ENCODE assay signal across 11 cellular contexts in genomic region chr14:65195042-65195719, GRCh38.
DNase-seq lines count a peak whose midpoint lies in the region; ATAC-seq and TF ChIP-seq lines count a peak whose summit lies in the region.
"Had no signal": no experiment of that assay in that cellular context is flagged by ENCODE, and none has a peak within 500 bp of the region (broad histone marks: within the 10 kb centered on the region; RNA-seq: fewer than 3 reads in every experiment).

No MANE protein-coding gene starts in this region.

- peaks cover 0 to 3% (median 0%) of the 10 kb centered on the region in 5 donors for H3K36me3 Mint-ChIP-seq in naive thymus-derived CD4-positive, alpha-beta T cell
- no peaks in the 10 kb centered on the region for H3K36me3 Mint-ChIP-seq in endodermal cell (ENCODE audit: low read depth)

- H3K4me3 ChIP-seq in naive thymus-derived CD4-positive, alpha-beta T cell (ENCODE audit: low read length) = no peak overlapping the region
- no peak overlapping the region for H3K4me3 ChIP-seq in endodermal cell (ENCODE audit: low read length)

- no peak overlapping the region for H3K27ac ChIP-seq in naive thymus-derived CD4-positive, alpha-beta T cell (ENCODE audit: low read depth, low read length)
- no peak overlapping the region for H3K27ac ChIP-seq in endodermal cell (ENCODE audit: low read depth, low read length)
- H3K27ac ChIP-seq: neutrophil had no signal

- no peaks in the 10 kb centered on the region for H3K36me3 ChIP-seq in naive thymus-derived CD4-positive, alpha-beta T cell (ENCODE audit: control insufficient read depth in 2 of 3, insufficient read depth in 3 of 3, low read length in 3 of 3)
- H3K36me3 ChIP-seq in endodermal cell (ENCODE audit: control insufficient read depth, insufficient read depth, low read length) = no peaks in the 10 kb centered on the region
- H3K36me3 ChIP-seq: neutrophil had no signal

- DNase-seq in GM10248 (ENCODE audit: extremely low spot score) (peak; percentile 60), dermis blood vessel endothelial cell (no peak), endodermal cell (no peak), SW480 (ENCODE audit: low spot score) (no peak)
- DNase-seq in naive thymus-derived CD4-positive, alpha-beta T cell = no peak
- DNase-seq: activated gamma-delta T cell treated with Interleukin-2 at 50 U/mL for 16 hours, NCI-H187 treated with DMSO at 0.1 percent for 48 hours had no signal

- H3K9me3 Mint-ChIP-seq in naive thymus-derived CD4-positive, alpha-beta T cell = peaks cover 0 to 3% (median 0%) of the 10 kb centered on the region in 11 donors
- H3K9me3 Mint-ChIP-seq in endodermal cell = no peaks in the 10 kb centered on the region

- no peak overlapping the region for H3K4me3 Mint-ChIP-seq in naive thymus-derived CD4-positive, alpha-beta T cell
- H3K4me3 Mint-ChIP-seq in endodermal cell = no peak overlapping the region

- intact Hi-C loops in naive thymus-derived CD4-positive, alpha-beta T cell (cut with micrococcal nuclease) = no loop called here

- no peak overlapping the region for H3K9ac ChIP-seq in endodermal cell (ENCODE audit: extremely low read depth, low read length, poor library complexity, severe bottlenecking)

- no peaks in the 10 kb centered on the region for H3K4me1 ChIP-seq in naive thymus-derived CD4-positive, alpha-beta T cell (ENCODE audit: control insufficient read depth in 2 of 2, insufficient read depth in 2 of 2, low read length in 2 of 2)
- peaks cover 7% of the 10 kb centered on the region for H3K4me1 ChIP-seq in endodermal cell (ENCODE audit: control insufficient read depth, insufficient read depth, low read length)

- ATAC-seq in GM19043 (IDR thresholded peaks at IDR 0.05; ENCODE audit: low read depth, unreplicated experiment) = peak; percentile 85
- ATAC-seq in HG02571 (IDR thresholded peaks at IDR 0.05; ENCODE audit: unreplicated experiment) = peak; percentile 90
- peak; percentile 97 for ATAC-seq in HG03354 (IDR thresholded peaks at IDR 0.05; ENCODE audit: poor library complexity, severe bottlenecking, unreplicated experiment)
- no peak for ATAC-seq in naive thymus-derived CD4-positive, alpha-beta T cell

- peaks cover 0 to 7% (median 0%) of the 10 kb centered on the region in 7 donors for H3K4me1 Mint-ChIP-seq in naive thymus-derived CD4-positive, alpha-beta T cell
- H3K4me1 Mint-ChIP-seq in endodermal cell = peaks cover 15% of the 10 kb centered on the region

- H3K9me3 ChIP-seq in naive thymus-derived CD4-positive, alpha-beta T cell (ENCODE audit: control insufficient read depth in 2 of 3, low read length in 3 of 3) = no peaks in the 10 kb centered on the region
- H3K9me3 ChIP-seq in endodermal cell (ENCODE audit: control insufficient read depth, low read length) = no peaks in the 10 kb centered on the region
- H3K9me3 ChIP-seq: neutrophil had no signal

- CTCF ChIA-PET in GM10248 (lab: Yijun Ruan, JAX) = interaction anchor here (1.0 to 3.5 kb wide), 7 partner anchors 11 to 629 kb away, joined by 3 to 22 read pairs (median 4); no protein-coding TSS in a partner anchor
- CTCF ChIA-PET in naive thymus-derived CD4-positive, alpha-beta T cell (lab: Charles Lee) = interaction anchor here (0.9 kb wide), 1 partner anchor 11 kb away, joined by 3 read pairs; no protein-coding TSS in a partner anchor

- peaks cover 0 to 2% (median 0%) of the 10 kb centered on the region in 5 donors for H3K27me3 Mint-ChIP-seq in naive thymus-derived CD4-positive, alpha-beta T cell
- H3K27me3 Mint-ChIP-seq in endodermal cell (ENCODE audit: insufficient read depth) = peaks cover 26% of the 10 kb centered on the region

- no peak for TF ChIP-seq CTCF in GM10248 (IDR thresholded peaks at IDR 0.05; ENCODE audit: control extremely low read depth, extremely low read depth, low read depth, missing control alignments)
- TF ChIP-seq CTCF in endodermal cell (conservative IDR thresholded peaks at IDR 0.05) = no peak

- 93 to 96% methylated on average over 7 to 9 of the region's 9 CpGs for WGBS in endodermal cell (ENCODE audit: insufficient coverage in 1 of 2, insufficient read length in 1 of 2), 2 experiments

- H3K27me3 ChIP-seq in naive thymus-derived CD4-positive, alpha-beta T cell (ENCODE audit: control insufficient read depth in 2 of 2, insufficient read depth in 2 of 2, low read length in 2 of 2) = no peaks in the 10 kb centered on the region
- H3K27me3 ChIP-seq in endodermal cell (ENCODE audit: control insufficient read depth, insufficient read depth, low read length, poor library complexity, severe bottlenecking) = no peaks in the 10 kb centered on the region
- H3K27me3 ChIP-seq: neutrophil had no signal

- POLR2A ChIA-PET in GM10248 (lab: Yijun Ruan, JAX) = no interaction called here
- POLR2A ChIA-PET in naive thymus-derived CD4-positive, alpha-beta T cell (lab: Charles Lee) = interaction anchor here (2.4 kb wide), 1 partner anchor 10 kb away, joined by 5 read pairs; no protein-coding TSS in a partner anchor

- H3K27ac Mint-ChIP-seq in naive thymus-derived CD4-positive, alpha-beta T cell = no peak overlapping the region
- H3K27ac Mint-ChIP-seq in endodermal cell = no peak overlapping the region
